1 cellular context compared by ENCODE assay signal in genomic region chr5:154174091-154174490, GRCh38.
TF ChIP-seq lines count a peak whose summit lies in the region.

No MANE protein-coding gene starts in this region.

TF ChIP-seq in IMR-90, 13 proteins besides CTCF, POLR2A, EP300 and RAD21:
- TF ChIP-seq FOS (IDR thresholded peaks at IDR 0.05; ENCODE audit: low read depth, low read length) (no peak), NFE2L2 (IDR thresholded peaks at IDR 0.05; ENCODE audit: low read depth, low read length) (no peak), MAFK (IDR thresholded peaks at IDR 0.05; ENCODE audit: low read depth, low read length) (no peak), ELK1 (IDR thresholded peaks at IDR 0.05; ENCODE audit: borderline replicate concordance, low read depth, low read length) (no peak)
- TF ChIP-seq, protein P1, sequence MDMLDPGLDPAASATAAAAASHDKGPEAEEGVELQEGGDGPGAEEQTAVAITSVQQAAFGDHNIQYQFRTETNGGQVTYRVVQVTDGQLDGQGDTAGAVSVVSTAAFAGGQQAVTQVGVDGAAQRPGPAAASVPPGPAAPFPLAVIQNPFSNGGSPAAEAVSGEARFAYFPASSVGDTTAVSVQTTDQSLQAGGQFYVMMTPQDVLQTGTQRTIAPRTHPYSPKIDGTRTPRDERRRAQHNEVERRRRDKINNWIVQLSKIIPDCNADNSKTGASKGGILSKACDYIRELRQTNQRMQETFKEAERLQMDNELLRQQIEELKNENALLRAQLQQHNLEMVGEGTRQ (IDR thresholded peaks at IDR 0.05; ENCODE audit: low read depth, low read length), result no peak
